ENCODE assay signal across 8 cellular contexts in genomic region chr2:233409286-233409991, GRCh38. TPM values are rescaled to one million over a fixed set of nuclear protein-coding genes. Genes with fewer than 3 reads are reported as not detected.
A peak's percentile ranks its signal among the peaks of the same experiment; 100 is the strongest.
DNase-seq lines count a peak whose midpoint lies in the region; ATAC-seq and TF ChIP-seq lines count a peak whose summit lies in the region.

No MANE protein-coding gene starts in this region.

- no peak overlapping the region for H2BK12ac ChIP-seq in H9 (ENCODE audit: insufficient read length, low read depth, low read length)

- no peak overlapping the region for H3T11ph ChIP-seq in H9 (ENCODE audit: low read length)

- no peak overlapping the region for H3K23ac ChIP-seq in H9 (ENCODE audit: insufficient read length, low read depth, low read length)

- H3K27me3 Mint-ChIP-seq in H9 (ENCODE audit: low read depth), result no peaks in the 10 kb centered on the region

- no peak overlapping the region for H3K4me3 Mint-ChIP-seq in H9

- H2BK5ac ChIP-seq in H9 (ENCODE audit: insufficient read length, low read length), result no peak overlapping the region

- H3K27me3 ChIP-seq in H9 (ENCODE audit: insufficient read depth, low read length), result no peaks in the 10 kb centered on the region

- no peaks in the 10 kb centered on the region for H3K23me2 ChIP-seq in H9 (ENCODE audit: insufficient read length, low read depth, low read length, poor library complexity, severe bottlenecking)

- no peaks in the 10 kb centered on the region for H3K4me1 Mint-ChIP-seq in H9

- H4K5ac ChIP-seq in H9 (ENCODE audit: insufficient read length, low read depth, low read length), result no peak overlapping the region

- no CpG with 5 or more reads among the region's 6 CpGs for WGBS in H9 (ENCODE audit: extremely low coverage, insufficient read length, low lambda C conversion rate)

- H3K9me3 ChIP-seq in mucosa of descending colon (peaks cover 7% of the 10 kb centered on the region), H9 (ENCODE audit: control insufficient read depth, low read depth, low read length) (no peaks in the 10 kb centered on the region)

- H3K27ac Mint-ChIP-seq in H9, result no peak overlapping the region

- no peak overlapping the region for H2AK5ac ChIP-seq in H9 (ENCODE audit: insufficient read length, low read length)

- H4K8ac ChIP-seq in H9 (replicated peaks; ENCODE audit: insufficient read length, low read depth, low read length), result no peak overlapping the region

- no peak overlapping the region for H2BK15ac ChIP-seq in H9 (ENCODE audit: low read depth, low read length)

- no peak overlapping the region for H3K18ac ChIP-seq in H9 (ENCODE audit: insufficient read length, low read depth, low read length)

- H2BK20ac ChIP-seq in H9 (ENCODE audit: low read depth, low read length, poor library complexity, severe bottlenecking), result no peak overlapping the region

- no peaks in the 10 kb centered on the region for H3K79me2 ChIP-seq in H9 (ENCODE audit: insufficient read depth, low read length)

- no peak overlapping the region for H4K91ac ChIP-seq in H9 (ENCODE audit: insufficient read length, low read depth, low read length)

- H3K9me3 Mint-ChIP-seq in H9, result peaks cover 16 to 23% of the 10 kb centered on the region in 2 experiments

- H3K4me3 ChIP-seq in choroid plexus epithelial cell (ENCODE audit: low read depth, low read length) (no peak overlapping the region), mucosa of descending colon (no peak overlapping the region)

- no peak overlapping the region for H2BK120ac ChIP-seq in H9 (ENCODE audit: low read depth, low read length, poor library complexity, severe bottlenecking)

- peak in 5 of 6 experiments; percentile 16 to 81 (median 71) for DNase-seq in stimulated activated naive CD4-positive, alpha-beta T cell (lab: John Stamatoyannopoulos, UW)
- no peak for DNase-seq in stimulated activated naive CD4-positive, alpha-beta T cell treated with Interleukin-2 at 50 U/mL for 16 hours (lab: John Stamatoyannopoulos, UW)
- DNase-seq in choroid plexus epithelial cell (ENCODE audit: low read depth), result peak; percentile 27
- DNase-seq in mucosa of descending colon, result peak in 2 of 3 donors; percentile 70 to 77
- no peak for DNase-seq in H9
- no peak for DNase-seq in effector CD4-positive, alpha-beta T cell
- no peak for DNase-seq in hypothalamus (lab: John Stamatoyannopoulos, UW)

- H3K4me2 ChIP-seq in H9 (ENCODE audit: insufficient read depth, insufficient read length, low read length), result no peak overlapping the region

- H3K9ac ChIP-seq in H9 (ENCODE audit: extremely low read depth, insufficient read length, low read length), result no peak overlapping the region

- no peak overlapping the region for H3K4ac ChIP-seq in H9 (ENCODE audit: low read depth, low read length)

- no peak overlapping the region for H2AFZ ChIP-seq in H9 (ENCODE audit: low read length)

- H3K79me1 ChIP-seq in H9 (ENCODE audit: insufficient read depth, low read depth, low read length, poor library complexity, severe bottlenecking), result no peaks in the 10 kb centered on the region

- peak; percentile 84 for ATAC-seq in mucosa of descending colon
- no peak for ATAC-seq in HG03378 (IDR thresholded peaks at IDR 0.05; ENCODE audit: unreplicated experiment)

- no peaks in the 10 kb centered on the region for H3K36me3 ChIP-seq in mucosa of descending colon (ENCODE audit: low read depth)

- no peak overlapping the region for H3K56ac ChIP-seq in H9 (ENCODE audit: insufficient read length, low read depth, low read length)

- intact Hi-C loops in mucosa of descending colon (cut with DNase I, micrococcal nuclease), result no loop called here

- peaks cover 21 to 25% (median 22%) of the 10 kb centered on the region in 3 experiments for H3K36me3 Mint-ChIP-seq in H9 (ENCODE audit: insufficient read depth in 1 of 3, low read depth in 3 of 3)

- TF ChIP-seq CTCF in choroid plexus epithelial cell (conservative IDR thresholded peaks at IDR 0.05; ENCODE audit: low read depth, low read length), result no peak
- TF ChIP-seq CTCF in mucosa of descending colon (IDR thresholded peaks at IDR 0.05), result no peak
- no peak for TF ChIP-seq CTCF in H9 (conservative IDR thresholded peaks at IDR 0.05)

- no peak overlapping the region for H3K27ac ChIP-seq in H9 (ENCODE audit: insufficient read length, low read depth, low read length)

- H3K4me1 ChIP-seq in mucosa of descending colon (ENCODE audit: low read depth) (peaks cover 23% of the 10 kb centered on the region), H9 (ENCODE audit: insufficient read depth, low read length) (no peaks in the 10 kb centered on the region)

- no peak overlapping the region for H3K14ac ChIP-seq in H9 (ENCODE audit: insufficient read depth, low read length)

- no peaks in the 10 kb centered on the region for H4K20me1 ChIP-seq in H9 (ENCODE audit: control insufficient read depth, insufficient read depth, insufficient read length)

RNA-seq across cellular contexts. Expression of gene DGKD, which starts 55.1 kb away (rescaled TPM):
- total RNA-seq in mucosa of descending colon (100 to 1,000 TPM in 2 of 3 donors, 10 to 100 TPM in 1; 81.8 to 159 (median 102) TPM), H9 (2021) (18.1 and 20.7 TPM in 2 replicates)

Comparison
In these comparisons a context has a peak if more than half of its experiments do, and no peak if none do; other contexts are left out.
1. DNase-seq: peak in stimulated activated naive CD4-positive, alpha-beta T cell (5 of 6), choroid plexus epithelial cell (single experiment) and mucosa of descending colon (2 of 3); none in stimulated activated naive CD4-positive, alpha-beta T cell treated with Interleukin-2 at 50 U/mL for 16 hours (single experiment), H9 (single experiment), effector CD4-positive, alpha-beta T cell (single experiment) and hypothalamus (0 of 51).